ENCODE assay signal across 11 cellular contexts in genomic region chr9:88950341-88951141, GRCh38. TPM values are rescaled to one million over a fixed set of nuclear protein-coding genes. Genes with fewer than 3 reads are reported as not detected.
DNase-seq lines count a peak whose midpoint lies in the region; ATAC-seq, FAIRE-seq and TF ChIP-seq lines count a peak whose summit lies in the region.
"Had no signal": no experiment of that assay in that cellular context is flagged by ENCODE, and none has a peak within 500 bp of the region (broad histone marks: within the 10 kb centered on the region; RNA-seq: fewer than 3 reads in every experiment).

No MANE protein-coding gene starts in this region.

- H3K27me3 ChIP-seq in HepG2 (ENCODE audit: control insufficient read depth in 1 of 2, insufficient read depth in 2 of 2, low read length in 2 of 2) (no peaks in the 10 kb centered on the region; a peak in 1 of 5 replicates), upper lobe of left lung (no peaks in the 10 kb centered on the region)
- H3K27me3 ChIP-seq: tibial nerve had no signal

- H3K27ac ChIP-seq in HepG2 (ENCODE audit: extremely low read length, insufficient read depth, low read length) (no peak overlapping the region), upper lobe of left lung (no peak overlapping the region)
- H3K27ac ChIP-seq: epithelial cell of prostate had no signal

- no peak overlapping the region for H2AFZ ChIP-seq in HepG2 (ENCODE audit: low read length)

- FAIRE-seq in HepG2 (lab: Jason Lieb, UNC), result no peak

- H3K4me1 Mint-ChIP-seq in type B pancreatic cell (ENCODE audit: unreplicated experiment), result peaks cover 58% of the 10 kb centered on the region

- H3K9ac ChIP-seq in HepG2 (ENCODE audit: insufficient read depth, low read depth, low read length), result no peak overlapping the region

- no peak overlapping the region for H3K4me3 ChIP-seq in HepG2 (replicated peaks in 1 of 3; ENCODE audit: insufficient read depth in 1 of 3, low read depth in 2 of 3, low read length in 3 of 3)
- H3K4me3 ChIP-seq in upper lobe of left lung, result no peak overlapping the region
- H3K4me3 ChIP-seq: tibial nerve had no signal

- H3K4me2 ChIP-seq in HepG2 (ENCODE audit: low read depth, low read length), result no peak overlapping the region

- H3K27me3 Mint-ChIP-seq in type B pancreatic cell, result no peaks in the 10 kb centered on the region

- TF ChIP-seq RAD21 in HepG2 (CRISPR knock-in tag; IDR thresholded peaks at IDR 0.05), result no peak

- WGBS in HepG2 (ENCODE audit: low lambda C conversion rate), result 12% methylated on average over 9 of the region's 10 CpGs
- WGBS in upper lobe of left lung, 2 donors, result 43 to 53% methylated on average over 10 of the region's 10 CpGs

- H3K27ac Mint-ChIP-seq in type B pancreatic cell, result peak overlapping the region; percentile 0

- H3K36me3 Mint-ChIP-seq in type B pancreatic cell, result no peaks in the 10 kb centered on the region

- intact Hi-C loops in HepG2 (cut with micrococcal nuclease; ENCODE audit: unreplicated experiment), result no loop called here

- no peaks in the 10 kb centered on the region for H3K79me2 ChIP-seq in HepG2 (ENCODE audit: insufficient read depth, low read length)

- TF ChIP-seq EP300 in HepG2 (IDR thresholded peaks at IDR 0.05; ENCODE audit: low read depth in 2 of 2, low read length in 2 of 2) (no peak), HepG2 (CRISPR knock-in tag; IDR thresholded peaks at IDR 0.05; ENCODE audit: borderline replicate concordance) (no peak), upper lobe of left lung (IDR thresholded peaks at IDR 0.05) (no peak)

- no TSS peak for BruUV-seq in HepG2 (replicated peaks; lab: Mats Ljungman, UMichigan)

- in situ Hi-C loops in HepG2 (cut with HindIII; ENCODE audit: extremely low pct_ligation_motif_present, low pct_unique_long_range_greater_than_20kb), result no loop called here

- DNase-seq in SIG-M5 treated with dmso at 0.1 percent for 504 hours (lab: John Stamatoyannopoulos, UW; ENCODE audit: unreplicated experiment) (peak; percentile 44), SIG-M5 (lab: John Stamatoyannopoulos, UW) (no peak), brain pericyte (ENCODE audit: low read depth, low spot score) (peak; percentile 65), HepG2 (ENCODE audit: low spot score) (peak; percentile 20), type B pancreatic cell (ENCODE audit: extremely low spot score, unreplicated experiment) (no peak), upper lobe of left lung (no peak), NCI-H774 (lab: John Stamatoyannopoulos, UW) (no peak)
- DNase-seq: activated gamma-delta T cell treated with Interleukin-2 at 50 U/mL for 16 hours had no signal

- H3K9me3 Mint-ChIP-seq in type B pancreatic cell, result no peaks in the 10 kb centered on the region

- H3K36me3 ChIP-seq in HepG2 (replicated peaks in 1 of 2; ENCODE audit: control insufficient read depth in 1 of 2, insufficient read depth in 2 of 2, low read length in 2 of 2) (no peaks in the 10 kb centered on the region), upper lobe of left lung (no peaks in the 10 kb centered on the region)
- H3K36me3 ChIP-seq: tibial nerve had no signal

- H4K20me1 ChIP-seq in HepG2 (ENCODE audit: insufficient read depth, low read length), result no peaks in the 10 kb centered on the region

- POLR2A ChIA-PET in HepG2 (lab: Yijun Ruan, JAX), result no interaction called here

- ATAC-seq in HepG2 (peak; percentile 41; the same call in 1 of the 3 replicates), HG03378 (IDR thresholded peaks at IDR 0.05; ENCODE audit: unreplicated experiment) (no peak), upper lobe of left lung (ENCODE audit: low FRiP score in 2 of 2) (no peak)

- CTCF ChIA-PET in HepG2 (lab: Yijun Ruan, JAX; ENCODE audit: low intra/inter-chr PET ratio, low total read pairs), result no interaction called here

- 0 out of 2 replicates have a peak, but pooled peaks cover 6% of the 10 kb centered on the region for H3K4me1 ChIP-seq in HepG2 (ENCODE audit: insufficient read depth, low read length)
- H3K4me1 ChIP-seq in upper lobe of left lung, result peaks cover 8 to 11% (median 9%) of the 10 kb centered on the region in 4 donors

- no peak for TF ChIP-seq POLR2A in HepG2 (IDR thresholded peaks at IDR 0.05; ENCODE audit: insufficient read depth in 1 of 2, low read depth in 2 of 2, low read length in 2 of 2)
- TF ChIP-seq POLR2A in upper lobe of left lung (IDR thresholded peaks at IDR 0.05), result no peak

- peak overlapping the region; percentile 20 for H3K4me3 Mint-ChIP-seq in type B pancreatic cell

- H3K9me3 ChIP-seq in HepG2 (ENCODE audit: low read length) (no peaks in the 10 kb centered on the region), upper lobe of left lung (no peaks in the 10 kb centered on the region)
- H3K9me3 ChIP-seq: tibial nerve had no signal

- TF ChIP-seq CTCF in HepG2 (CRISPR knock-in tag; IDR thresholded peaks at IDR 0.05) (no peak), type B pancreatic cell (conservative IDR thresholded peaks at IDR 0.05) (no peak), upper lobe of left lung (IDR thresholded peaks at IDR 0.05) (no peak)

TF ChIP-seq in HepG2, 621 proteins besides CTCF, POLR2A, EP300 and RAD21 (continues in another document):
- no peak for TF ChIP-seq KDM5B (CRISPR knock-in tag; IDR thresholded peaks at IDR 0.05; ENCODE audit: borderline replicate concordance)
- TF ChIP-seq SOX13 (IDR thresholded peaks at IDR 0.05), result peak; percentile 84; the same call in 1 of the 2 replicates
- peak in 1 of 2 experiments; percentile 95; a peak in 2 of 4 replicates for TF ChIP-seq SOX13 (CRISPR knock-in tag; conservative IDR thresholded peaks at IDR 0.05 in 1 of 2, IDR thresholded peaks at IDR 0.05 in 1 of 2)
- TF ChIP-seq, protein P1, sequence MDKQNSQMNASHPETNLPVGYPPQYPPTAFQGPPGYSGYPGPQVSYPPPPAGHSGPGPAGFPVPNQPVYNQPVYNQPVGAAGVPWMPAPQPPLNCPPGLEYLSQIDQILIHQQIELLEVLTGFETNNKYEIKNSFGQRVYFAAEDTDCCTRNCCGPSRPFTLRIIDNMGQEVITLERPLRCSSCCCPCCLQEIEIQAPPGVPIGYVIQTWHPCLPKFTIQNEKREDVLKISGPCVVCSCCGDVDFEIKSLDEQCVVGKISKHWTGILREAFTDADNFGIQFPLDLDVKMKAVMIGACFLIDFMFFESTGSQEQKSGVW (CRISPR knock-in tag; IDR thresholded peaks at IDR 0.05; ENCODE audit: borderline replicate concordance), result no peak
- TF ChIP-seq TBX3 (IDR thresholded peaks at IDR 0.05; ENCODE audit: borderline replicate concordance), result 0 out of 2 replicates have a peak, but pooled peaks have one; percentile 26
- peak; percentile 41; the same call in 1 of the 2 replicates for TF ChIP-seq CEBPG (CRISPR knock-in tag; IDR thresholded peaks at IDR 0.05)
- no peak for TF ChIP-seq SOX6 (IDR thresholded peaks at IDR 0.05)
- peak; percentile 79 for TF ChIP-seq SOX6 (CRISPR knock-in tag; IDR thresholded peaks at IDR 0.05)
- TF ChIP-seq HHEX (CRISPR knock-in tag; IDR thresholded peaks at IDR 0.05), result 0 out of 2 replicates have a peak, but pooled peaks have one; percentile 25
- TF ChIP-seq RBM22 (optimal IDR thresholded peaks at IDR 0.05; ENCODE audit: low read length), result no peak

RNA-seq across cellular contexts. Expression of gene S1PR3, which starts 40.7 kb away (rescaled TPM):
- total RNA-seq in HepG2 (2016; rRNA removed; fragmentation: Illumina TruSeq; extraction: Trizol) (0.02 and 0.04 TPM in 2 replicates), type B pancreatic cell (ENCODE audit: low replicate concordance) (9.3 and 37.9 TPM in 2 replicates), upper lobe of left lung (10 to 100 TPM in 2 of 6 donors, 1 to 10 TPM in 4; 3.3 to 13.6 (median 5.4) TPM)
- total RNA-seq in HepG2 (2016; cell fraction: cytosol; rRNA removed; fragmentation: Illumina TruSeq; extraction: Trizol; ENCODE audit: low read depth), result not detected in 2 replicates
- total RNA-seq in HepG2 (2016; cell fraction: insoluble cytoplasmic fraction; rRNA removed; fragmentation: Illumina TruSeq; extraction: Trizol), result 0.04 and 0.06 TPM in 2 replicates
- total RNA-seq in HepG2 (2016; cell fraction: membrane; rRNA removed; fragmentation: Illumina TruSeq; extraction: Trizol), result 0.03 TPM in 1 of 2 replicates, not detected in the other
- total RNA-seq in HepG2 (2016; cell fraction: nucleus; rRNA removed; fragmentation: Illumina TruSeq; extraction: Trizol), result not detected in 2 replicates
- polyA plus RNA-seq in HepG2 (2011; rRNA removed), result 0.01 TPM in 1 of 2 replicates, not detected in the other
- polyA plus RNA-seq in HepG2 (2011; cell fraction: cytosol; rRNA removed), result 0.03 TPM in 1 of 2 replicates, not detected in the other
- not detected in 2 replicates for polyA plus RNA-seq in HepG2 (2011; cell fraction: nucleus; rRNA removed)
- polyA plus RNA-seq in HepG2 (2012), result not detected in 2 replicates
- not detected in 2 replicates for polyA plus RNA-seq in HepG2 (2016; cell fraction: cytosol; fragmentation: Illumina TruSeq; extraction: Trizol; ENCODE audit: low read depth)
- 0.05 TPM in 1 of 2 replicates, not detected in the other for polyA plus RNA-seq in HepG2 (2016; cell fraction: insoluble cytoplasmic fraction; fragmentation: Illumina TruSeq; extraction: Trizol; ENCODE audit: low read depth)
- polyA plus RNA-seq in HepG2 (2016; cell fraction: membrane; fragmentation: Illumina TruSeq; extraction: Trizol; ENCODE audit: low read depth), result not detected in 2 replicates
- 0.09 TPM in 1 of 2 replicates, not detected in the other for polyA plus RNA-seq in HepG2 (2016; cell fraction: nucleus; fragmentation: Illumina TruSeq; extraction: Trizol; ENCODE audit: insufficient read depth, low read depth)
- 36.5 TPM in 1 of 2 replicates, not detected in the other for polyA minus RNA-seq in HepG2 (2011; rRNA and poly(A)+ RNA removed; ENCODE audit: low replicate concordance)
- 0.09 TPM in 1 of 2 replicates, not detected in the other for polyA minus RNA-seq in HepG2 (2011; cell fraction: cytosol; rRNA and poly(A)+ RNA removed)
- polyA minus RNA-seq in HepG2 (2011; cell fraction: nucleus; rRNA and poly(A)+ RNA removed), result 0.13 TPM in 1 of 2 replicates, not detected in the other

Comparison
In these comparisons a context has a peak if more than half of its experiments do, and no peak if none do; other contexts are left out.
1. DNase-seq: peak in SIG-M5 treated with dmso at 0.1 percent for 504 hours (single experiment), brain pericyte (single experiment) and HepG2 (single experiment); none in SIG-M5 (single experiment), type B pancreatic cell (single experiment), upper lobe of left lung (0 of 2) and NCI-H774 (single experiment).